ENCODE assay signal across 8 cellular contexts in genomic region chr17:1684307-1685189, GRCh38. TPM values are rescaled to one million over a fixed set of nuclear protein-coding genes. Genes with fewer than 3 reads are reported as not detected.
DNase-seq lines count a peak whose midpoint lies in the region; ATAC-seq and TF ChIP-seq lines count a peak whose summit lies in the region.

TSS of gene PRPF8 (minus strand) at chr17:1684867. CDS start at chr17:1684571, 296 bp downstream.

- H3K9me3 Mint-ChIP-seq in activated naive CD8-positive, alpha-beta T cell treated with anti-CD3 and anti-CD28 coated beads, Interleukin-2, amount 50 U/mL, for 24 hours: no peaks in the 10 kb centered on the region

- peak within 1 kb of the TSS; percentile 98 for H3K4me3 Mint-ChIP-seq in activated naive CD8-positive, alpha-beta T cell treated with anti-CD3 and anti-CD28 coated beads, Interleukin-2, amount 50 U/mL, for 24 hours

- H3K36me3 Mint-ChIP-seq in activated naive CD8-positive, alpha-beta T cell treated with anti-CD3 and anti-CD28 coated beads, Interleukin-2, amount 50 U/mL, for 24 hours (ENCODE audit: low read depth): peaks cover 47% of the 10 kb centered on the region

- H3K27me3 ChIP-seq in cardiac muscle cell (no peaks in the 10 kb centered on the region), parathyroid adenoma (ENCODE audit: control insufficient read depth, insufficient read depth, low read length) (no peaks in the 10 kb centered on the region), tibial nerve (no peaks in the 10 kb centered on the region)

- peak within 1 kb of the TSS; percentile 97 for H3K27ac ChIP-seq in cardiac muscle cell
- peak within 1 kb of the TSS; percentile 95 for H3K27ac ChIP-seq in parathyroid adenoma
- H3K27ac ChIP-seq in tibial nerve: peak within 1 kb of the TSS; percentile 74 to 98 (median 92)

- TF ChIP-seq CTCF in GM12865 (IDR thresholded peaks at IDR 0.05; ENCODE audit: insufficient read depth, low read depth, low read length, missing control alignments) (no peak), cardiac muscle cell (IDR thresholded peaks at IDR 0.05; ENCODE audit: low read depth, low read length) (no peak), parathyroid adenoma (IDR thresholded peaks at IDR 0.05) (no peak), tibial nerve (IDR thresholded peaks at IDR 0.05) (peak in 2 of 5 experiments; percentile 26 to 45)

- DNase-seq in GM12865 (ENCODE audit: low read depth) (peak; percentile 98), NCI-H1417 treated with DMSO at 0.1 percent for 48 hours (lab: John Stamatoyannopoulos, UW) (peak; percentile 87), SW480 (ENCODE audit: low spot score) (peak; percentile 96), cardiac muscle cell (ENCODE audit: low read depth in 1 of 2, low spot score in 1 of 2) (peak; percentile 98), tibial nerve (ENCODE audit: low spot score in 2 of 2) (peak; percentile 98)
- peak; percentile 98 for DNase-seq in activated naive CD8-positive, alpha-beta T cell treated with anti-CD3 and anti-CD28 coated beads, Interleukin-2, amount 50 U/mL, for 24 hours

- H2AFZ ChIP-seq in parathyroid adenoma: peak within 1 kb of the TSS; percentile 91

- peaks cover 41% of the 10 kb centered on the region for H3K4me1 Mint-ChIP-seq in activated naive CD8-positive, alpha-beta T cell treated with anti-CD3 and anti-CD28 coated beads, Interleukin-2, amount 50 U/mL, for 24 hours

- TF ChIP-seq POLR2A in tibial nerve (IDR thresholded peaks at IDR 0.05): peak; percentile 93 to 97

- H3K27ac Mint-ChIP-seq in activated naive CD8-positive, alpha-beta T cell treated with anti-CD3 and anti-CD28 coated beads, Interleukin-2, amount 50 U/mL, for 24 hours: peak within 1 kb of the TSS; percentile 98

- H3K27me3 Mint-ChIP-seq in activated naive CD8-positive, alpha-beta T cell treated with anti-CD3 and anti-CD28 coated beads, Interleukin-2, amount 50 U/mL, for 24 hours: no peaks in the 10 kb centered on the region

- H3K4me3 ChIP-seq in GM12865 (ENCODE audit: low read depth, low read length): peak within 1 kb of the TSS; percentile 93
- H3K4me3 ChIP-seq in cardiac muscle cell: peak within 1 kb of the TSS; percentile 77
- peak within 1 kb of the TSS; percentile 84 for H3K4me3 ChIP-seq in parathyroid adenoma (ENCODE audit: low read depth, low read length)
- H3K4me3 ChIP-seq in tibial nerve: peak within 1 kb of the TSS; percentile 56 to 96 (median 74)

- H3K4me1 ChIP-seq in cardiac muscle cell (ENCODE audit: low read depth) (peaks cover 5% of the 10 kb centered on the region), parathyroid adenoma (peaks cover 6% of the 10 kb centered on the region), tibial nerve (peaks cover 0 to 36% (median 15%) of the 10 kb centered on the region in 4 donors)

- peak within 1 kb of the TSS; percentile 69 for H3K9ac ChIP-seq in parathyroid adenoma

- H3K9me3 ChIP-seq in cardiac muscle cell (ENCODE audit: low read depth) (no peaks in the 10 kb centered on the region), parathyroid adenoma (ENCODE audit: control insufficient read depth, low read length) (no peaks in the 10 kb centered on the region), tibial nerve (no peaks in the 10 kb centered on the region)

- peak within 1 kb of the TSS; percentile 90 for H3K4me2 ChIP-seq in parathyroid adenoma (ENCODE audit: low read length)

- 0% methylated on average over 43 to 66 of the region's 74 CpGs for WGBS in tibial nerve, 2 donors

- peak; percentile 98 for ATAC-seq in HG02763 (IDR thresholded peaks at IDR 0.05; ENCODE audit: unreplicated experiment)
- peak; percentile 100 for ATAC-seq in activated naive CD8-positive, alpha-beta T cell treated with anti-CD3 and anti-CD28 coated beads, Interleukin-2, amount 50 U/mL, for 24 hours

- H3K36me3 ChIP-seq in cardiac muscle cell (peaks cover 26% of the 10 kb centered on the region), parathyroid adenoma (ENCODE audit: control insufficient read depth, insufficient read depth, low read length) (no peaks in the 10 kb centered on the region), tibial nerve (peaks cover 3 to 39% (median 14%) of the 10 kb centered on the region in 3 donors)

- peaks cover 29% of the 10 kb centered on the region for H3K79me2 ChIP-seq in parathyroid adenoma

- peak; percentile 56 to 99 for TF ChIP-seq EP300 in tibial nerve (IDR thresholded peaks at IDR 0.05)

RNA-seq across cellular contexts. Expression of gene PRPF8, which starts in this region (rescaled TPM):
- 118 and 137 TPM in 2 replicates for total RNA-seq in cardiac muscle cell
- 170 and 182 TPM in 2 replicates for polyA plus RNA-seq in cardiac muscle cell
- total RNA-seq in tibial nerve: 100 to 1,000 TPM; 176 to 235 (median 194) TPM

Comparison
In these comparisons a context has a peak if more than half of its experiments do, and no peak if none do; other contexts are left out.
1. Peak in every context shown above with its lines: DNase-seq, ATAC-seq, H3K4me3 ChIP-seq and H3K27ac ChIP-seq.